23 cellular contexts compared by ENCODE assay signal in genomic region chr1:97983132-97983531, GRCh38.
"Had no signal": no experiment of that assay in that cellular context is flagged by ENCODE, and none has a peak within 500 bp of the region (broad histone marks: within the 10 kb centered on the region; RNA-seq: fewer than 3 reads in every experiment).

No MANE protein-coding gene starts in this region.

- DNase-seq: dermis blood vessel endothelial cell; dorsolateral prefrontal cortex; effector CD4-positive, alpha-beta T cell; effector memory CD4-positive, alpha-beta T cell; foreskin keratinocyte; gastrocnemius medialis; glutamatergic neuron; head of caudate nucleus; heart right ventricle; hippocampal formation; left cardiac atrium; left lung; left ventricle myocardium superior; lower lobe of right lung; mesenchymal stem cell; mucosa of descending colon; naive B cell had no signal

- H3K9me3 Mint-ChIP-seq: mesothelial cell of epicardium, naive B cell had no signal

- H3K4me3 Mint-ChIP-seq: mesothelial cell of epicardium, naive B cell had no signal

- H3K27me3 ChIP-seq: dorsolateral prefrontal cortex, esophagus muscularis mucosa, foreskin keratinocyte, gastrocnemius medialis, left lung had no signal

- H3K4me1 ChIP-seq: esophagus muscularis mucosa, foreskin keratinocyte, gastrocnemius medialis, heart right ventricle, left lung, lower lobe of right lung had no signal

- H3K27ac ChIP-seq: coronary artery, dorsolateral prefrontal cortex, esophagus muscularis mucosa, foreskin keratinocyte, gastrocnemius medialis, heart right ventricle, left lung, lower lobe of right lung had no signal

- FAIRE-seq: endothelial cell of umbilical vein, islet of Langerhans, keratinocyte had no signal

- H3K36me3 ChIP-seq: esophagus muscularis mucosa, gastrocnemius medialis, heart right ventricle, left lung, lower lobe of right lung had no signal

- H3K36me3 Mint-ChIP-seq: mesothelial cell of epicardium, naive B cell had no signal

- H3K27ac Mint-ChIP-seq: mesothelial cell of epicardium, naive B cell had no signal

- H3K4me1 Mint-ChIP-seq: mesothelial cell of epicardium, naive B cell had no signal

- H3K9me3 ChIP-seq: esophagus muscularis mucosa, gastrocnemius medialis, heart right ventricle, left lung, lower lobe of right lung, mucosa of descending colon had no signal

- H3K4me3 ChIP-seq: coronary artery, dorsolateral prefrontal cortex, esophagus muscularis mucosa, gastrocnemius medialis, heart right ventricle, left lung, lower lobe of right lung, mucosa of descending colon had no signal

- ATAC-seq: foreskin keratinocyte, gastrocnemius medialis, heart right ventricle, left cardiac atrium, left lung, left ventricle myocardium superior, lower lobe of right lung, mucosa of descending colon had no signal
